1 cellular context compared by ENCODE assay signal in the genomic region with DNA sequence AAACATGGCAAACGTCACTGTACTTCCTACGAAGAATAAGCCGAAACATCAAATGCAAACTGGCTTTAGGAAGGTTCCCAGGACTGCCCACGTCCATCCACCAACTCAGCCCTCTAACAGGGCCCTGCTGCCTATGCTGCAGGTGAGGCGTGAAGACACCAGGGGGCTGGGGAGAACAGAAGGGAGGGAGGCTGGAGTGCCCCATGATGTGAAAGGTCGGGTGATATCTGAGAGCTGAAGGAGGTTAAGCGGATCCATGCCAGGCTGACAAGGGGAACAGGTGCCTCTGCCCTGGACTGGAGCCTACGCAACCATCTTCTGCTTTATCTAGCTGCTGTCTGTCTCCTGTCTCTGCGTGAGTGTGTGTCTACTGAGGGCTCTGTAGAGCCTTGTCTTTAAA.
TF ChIP-seq lines count a peak whose summit lies in the region.

No MANE protein-coding gene starts in this region.

TF ChIP-seq in H1, 55 proteins besides CTCF, POLR2A, EP300 and RAD21:
- TF ChIP-seq TCF12 (IDR thresholded peaks at IDR 0.05; ENCODE audit: low read depth, low read length) (no peak), KDM1A (IDR thresholded peaks at IDR 0.05; ENCODE audit: borderline replicate concordance, low read length) (no peak), TAF1 (IDR thresholded peaks at IDR 0.05; ENCODE audit: low read depth, low read length) (no peak), ZNF274 (IDR thresholded peaks at IDR 0.05; ENCODE audit: borderline replicate concordance, extremely low read depth, low read length) (no peak), BCL11A (IDR thresholded peaks at IDR 0.05; ENCODE audit: low read depth in 2 of 2, low read length in 2 of 2) (no peak), SUZ12 (IDR thresholded peaks at IDR 0.05; ENCODE audit: low read length) (no peak), JUND (IDR thresholded peaks at IDR 0.05; ENCODE audit: low read length) (no peak), TAF7 (optimal IDR thresholded peaks at IDR 0.05; ENCODE audit: borderline replicate concordance, low read depth, low read length) (no peak), SP4 (IDR thresholded peaks at IDR 0.05; ENCODE audit: low read length) (no peak), RFX5 (IDR thresholded peaks at IDR 0.05; ENCODE audit: borderline replicate concordance, low read depth, low read length) (no peak), FOSL1 (IDR thresholded peaks at IDR 0.05; ENCODE audit: insufficient read depth, low read depth, low read length) (no peak), JUN (IDR thresholded peaks at IDR 0.05; ENCODE audit: low read depth, low read length) (no peak), CHD1 (IDR thresholded peaks at IDR 0.05; ENCODE audit: low read depth, low read length) (no peak), POU5F1 (IDR thresholded peaks at IDR 0.05; ENCODE audit: low read depth, low read length) (no peak), CTBP2 (IDR thresholded peaks at IDR 0.05; ENCODE audit: borderline replicate concordance, insufficient read depth, insufficient read length, low read length) (no peak)
- TF ChIP-seq, protein P1, sequence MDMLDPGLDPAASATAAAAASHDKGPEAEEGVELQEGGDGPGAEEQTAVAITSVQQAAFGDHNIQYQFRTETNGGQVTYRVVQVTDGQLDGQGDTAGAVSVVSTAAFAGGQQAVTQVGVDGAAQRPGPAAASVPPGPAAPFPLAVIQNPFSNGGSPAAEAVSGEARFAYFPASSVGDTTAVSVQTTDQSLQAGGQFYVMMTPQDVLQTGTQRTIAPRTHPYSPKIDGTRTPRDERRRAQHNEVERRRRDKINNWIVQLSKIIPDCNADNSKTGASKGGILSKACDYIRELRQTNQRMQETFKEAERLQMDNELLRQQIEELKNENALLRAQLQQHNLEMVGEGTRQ (IDR thresholded peaks at IDR 0.05; ENCODE audit: low read length), result no peak
